Comparison of ENCODE assay signal across 1 cellular context in genomic region chr1:206012086-206012859, GRCh38.
TF ChIP-seq lines count a peak whose summit lies in the region.

No MANE protein-coding gene starts in this region.

TF ChIP-seq in HCT116, 20 proteins besides CTCF, POLR2A, EP300 and RAD21 (continued from another document):
- TF ChIP-seq REST (IDR thresholded peaks at IDR 0.05; ENCODE audit: low read depth) = no peak
